ENCODE assay signal across 24 cellular contexts in genomic region chr7:127591591-127591990, GRCh38. TPM values are rescaled to one million over a fixed set of nuclear protein-coding genes. Genes with fewer than 3 reads are reported as not detected.
A peak's percentile ranks its signal among the peaks of the same experiment; 100 is the strongest.
DNase-seq lines count a peak whose midpoint lies in the region; ATAC-seq, FAIRE-seq and TF ChIP-seq lines count a peak whose summit lies in the region.
"Had no signal": no experiment of that assay in that cellular context is flagged by ENCODE, and none has a peak within 500 bp of the region (broad histone marks: within the 10 kb centered on the region; RNA-seq: fewer than 3 reads in every experiment).

No MANE protein-coding gene starts in this region.

- TF ChIP-seq CTCF in type B pancreatic cell (conservative IDR thresholded peaks at IDR 0.05) = no peak

- CTCF ChIA-PET in CD8-positive, alpha-beta memory T cell (lab: Charles Lee) = no interaction called here

- peaks cover 0 to 38% (median 3%) of the 10 kb centered on the region in 3 donors for H3K36me3 Mint-ChIP-seq in CD8-positive, alpha-beta memory T cell
- H3K36me3 Mint-ChIP-seq in activated T-helper 1 cell treated with anti-CD3 and anti-CD28 coated beads, Interleukin-12 subunit alpha, Interleukin-12 subunit beta, Interleukin-2, Interleukin-4 antibody, amounts not matched to agents 30 ng/mL and 10 ng/mL and 1 ng/mL, durations not matched to agents 14 hours and 24 hours and 36 hours (ENCODE audit: low read depth) = peaks cover 15% of the 10 kb centered on the region
- peaks cover 10% of the 10 kb centered on the region for H3K36me3 Mint-ChIP-seq in type B pancreatic cell

- H3K27me3 ChIP-seq in CD8-positive, alpha-beta memory T cell (ENCODE audit: insufficient read depth, low read length, poor library complexity, severe bottlenecking) = no peaks in the 10 kb centered on the region
- H3K27me3 ChIP-seq: BLaER1 had no signal

- H3K27ac ChIP-seq in CD8-positive, alpha-beta memory T cell (ENCODE audit: low read depth, low read length) = no peak overlapping the region
- H3K27ac ChIP-seq: BLaER1, SJSA1 had no signal

- ATAC-seq in GM18873 (IDR thresholded peaks at IDR 0.05; ENCODE audit: low FRiP score, unreplicated experiment) = no peak
- ATAC-seq: CD8-positive, alpha-beta T cell; Right ventricle myocardium inferior had no signal

- peaks cover 13% of the 10 kb centered on the region for H3K36me3 ChIP-seq in CD8-positive, alpha-beta memory T cell (ENCODE audit: insufficient read depth, low read length)

- FAIRE-seq in RCC 7860 (lab: Jason Lieb, UNC) = no peak
- FAIRE-seq: H54 had no signal

- POLR2A ChIA-PET in CD8-positive, alpha-beta memory T cell (lab: Charles Lee) = no interaction called here

- H3K4me3 ChIP-seq in CD8-positive, alpha-beta memory T cell (ENCODE audit: low read length) = no peak overlapping the region
- H3K4me3 ChIP-seq: BLaER1, SJSA1 had no signal

- no peaks in the 10 kb centered on the region for H3K9me3 ChIP-seq in CD8-positive, alpha-beta memory T cell (ENCODE audit: low read length)
- H3K9me3 ChIP-seq: BLaER1, SJSA1 had no signal

- H3K4me1 ChIP-seq in CD8-positive, alpha-beta memory T cell (ENCODE audit: insufficient read depth, low read length) = peaks cover 17% of the 10 kb centered on the region

- no peaks in the 10 kb centered on the region for H3K9me3 Mint-ChIP-seq in CD8-positive, alpha-beta memory T cell
- H3K9me3 Mint-ChIP-seq in activated T-helper 1 cell treated with anti-CD3 and anti-CD28 coated beads, Interleukin-12 subunit alpha, Interleukin-12 subunit beta, Interleukin-2, Interleukin-4 antibody, amounts not matched to agents 30 ng/mL and 10 ng/mL and 1 ng/mL, durations not matched to agents 14 hours and 24 hours and 36 hours = no peaks in the 10 kb centered on the region
- H3K9me3 Mint-ChIP-seq in type B pancreatic cell = no peaks in the 10 kb centered on the region
- H3K9me3 Mint-ChIP-seq: CD8-positive, alpha-beta T cell; HFFc6 had no signal

- H3K4me3 Mint-ChIP-seq in CD8-positive, alpha-beta memory T cell = peak overlapping the region in 2 of 7 donors; percentile 24 to 76
- H3K4me3 Mint-ChIP-seq in activated T-helper 1 cell treated with anti-CD3 and anti-CD28 coated beads, Interleukin-12 subunit alpha, Interleukin-12 subunit beta, Interleukin-2, Interleukin-4 antibody, amounts not matched to agents 30 ng/mL and 10 ng/mL and 1 ng/mL, durations not matched to agents 14 hours and 24 hours and 36 hours = peak overlapping the region; percentile 29
- H3K4me3 Mint-ChIP-seq in type B pancreatic cell = peak overlapping the region; percentile 31
- H3K4me3 Mint-ChIP-seq: CD8-positive, alpha-beta T cell; HFFc6 had no signal

- peak overlapping the region in 5 of 8 donors; percentile 23 to 71 (median 58) for H3K27ac Mint-ChIP-seq in CD8-positive, alpha-beta memory T cell
- peak overlapping the region; percentile 44 for H3K27ac Mint-ChIP-seq in activated T-helper 1 cell treated with anti-CD3 and anti-CD28 coated beads, Interleukin-12 subunit alpha, Interleukin-12 subunit beta, Interleukin-2, Interleukin-4 antibody, amounts not matched to agents 30 ng/mL and 10 ng/mL and 1 ng/mL, durations not matched to agents 14 hours and 24 hours and 36 hours
- no peak overlapping the region for H3K27ac Mint-ChIP-seq in type B pancreatic cell
- H3K27ac Mint-ChIP-seq: CD8-positive, alpha-beta T cell; HFFc6 had no signal

- peaks cover 16 to 32% (median 27%) of the 10 kb centered on the region in 3 donors for H3K4me1 Mint-ChIP-seq in CD8-positive, alpha-beta memory T cell
- peaks cover 31% of the 10 kb centered on the region for H3K4me1 Mint-ChIP-seq in activated T-helper 1 cell treated with anti-CD3 and anti-CD28 coated beads, Interleukin-12 subunit alpha, Interleukin-12 subunit beta, Interleukin-2, Interleukin-4 antibody, amounts not matched to agents 30 ng/mL and 10 ng/mL and 1 ng/mL, durations not matched to agents 14 hours and 24 hours and 36 hours (ENCODE audit: low read depth)
- H3K4me1 Mint-ChIP-seq in type B pancreatic cell (ENCODE audit: unreplicated experiment) = peaks cover 9% of the 10 kb centered on the region

- peaks cover 0 to 1% of the 10 kb centered on the region in 2 donors for H3K27me3 Mint-ChIP-seq in CD8-positive, alpha-beta memory T cell
- peaks cover 3% of the 10 kb centered on the region for H3K27me3 Mint-ChIP-seq in activated T-helper 1 cell treated with anti-CD3 and anti-CD28 coated beads, Interleukin-12 subunit alpha, Interleukin-12 subunit beta, Interleukin-2, Interleukin-4 antibody, amounts not matched to agents 30 ng/mL and 10 ng/mL and 1 ng/mL, durations not matched to agents 14 hours and 24 hours and 36 hours (ENCODE audit: insufficient read depth)
- H3K27me3 Mint-ChIP-seq in type B pancreatic cell = peaks cover 2% of the 10 kb centered on the region

- DNase-seq in CD8-positive, alpha-beta memory T cell = no peak
- DNase-seq in activated T-helper 1 cell treated with anti-CD3 and anti-CD28 coated beads, Interleukin-12 subunit alpha, Interleukin-12 subunit beta, Interleukin-2, Interleukin-4 antibody, amounts not matched to agents 30 ng/mL and 10 ng/mL and 1 ng/mL, durations not matched to agents 14 hours and 24 hours and 36 hours (ENCODE audit: low spot score) = no peak
- DNase-seq in epidermal melanocyte (ENCODE audit: insufficient read length, low spot score) = peak; percentile 1
- DNase-seq in type B pancreatic cell (ENCODE audit: extremely low spot score, unreplicated experiment) = no peak
- DNase-seq in RCC 7860 (ENCODE audit: low spot score) = no peak
- DNase-seq in cerebellar cortex (ENCODE audit: low spot score) = no peak
- DNase-seq: ACHN; CD8-positive, alpha-beta T cell; EL; GF-D8; HFFc6; KBM-7; MM.1S; NCI-H1048; NCI-H1417 treated with DMSO at 0.1 percent for 48 hours; NCI-H187; NCI-H446; NCI-H526 treated with DMSO at 0.1 percent for 48 hours; OCI-M1 had no signal

- intact Hi-C loops in activated T-helper 1 cell treated with anti-CD3 and anti-CD28 coated beads, Interleukin-12 subunit alpha, Interleukin-12 subunit beta, Interleukin-2, Interleukin-4 antibody, amounts not matched to agents 30 ng/mL and 10 ng/mL and 1 ng/mL, durations not matched to agents 14 hours and 24 hours and 36 hours (cut with micrococcal nuclease) = no loop called here

RNA-seq across cellular contexts. Expression of gene FSCN3, which starts 1.9 kb away (rescaled TPM):
- 1 to 10 TPM; 1.0 to 1.1 TPM for total RNA-seq in CD8-positive, alpha-beta memory T cell
- 1.0 TPM for polyA plus RNA-seq in CD8-positive, alpha-beta memory T cell
- 0.93 and 1.4 TPM in 2 replicates for total RNA-seq in activated T-helper 1 cell treated with anti-CD3 and anti-CD28 coated beads, Interleukin-12 subunit alpha, Interleukin-12 subunit beta, Interleukin-2, Interleukin-4 antibody, amounts not matched to agents 30 ng/mL and 10 ng/mL and 1 ng/mL, durations not matched to agents 14 hours and 24 hours and 36 hours
- total RNA-seq in type B pancreatic cell (ENCODE audit: low replicate concordance) = 1.4 and 1.6 TPM in 2 replicates

RNA-seq across cellular contexts. Expression of gene ARF5, which starts 3.4 kb away (rescaled TPM):
- 100 to 1,000 TPM; 125 to 134 TPM for total RNA-seq in CD8-positive, alpha-beta memory T cell
- polyA plus RNA-seq in CD8-positive, alpha-beta memory T cell = 180 TPM
- total RNA-seq in activated T-helper 1 cell treated with anti-CD3 and anti-CD28 coated beads, Interleukin-12 subunit alpha, Interleukin-12 subunit beta, Interleukin-2, Interleukin-4 antibody, amounts not matched to agents 30 ng/mL and 10 ng/mL and 1 ng/mL, durations not matched to agents 14 hours and 24 hours and 36 hours = 122 and 128 TPM in 2 replicates
- total RNA-seq in type B pancreatic cell (ENCODE audit: low replicate concordance) = 189 and 190 TPM in 2 replicates

RNA-seq across cellular contexts. Expression of gene GCC1, which starts 6.2 kb away (rescaled TPM):
- 10 to 100 TPM; 20.1 to 20.2 TPM for total RNA-seq in CD8-positive, alpha-beta memory T cell
- polyA plus RNA-seq in CD8-positive, alpha-beta memory T cell = 21.0 TPM
- total RNA-seq in activated T-helper 1 cell treated with anti-CD3 and anti-CD28 coated beads, Interleukin-12 subunit alpha, Interleukin-12 subunit beta, Interleukin-2, Interleukin-4 antibody, amounts not matched to agents 30 ng/mL and 10 ng/mL and 1 ng/mL, durations not matched to agents 14 hours and 24 hours and 36 hours = 16.8 and 17.4 TPM in 2 replicates
- 15.6 and 21.4 TPM in 2 replicates for total RNA-seq in type B pancreatic cell (ENCODE audit: low replicate concordance)

RNA-seq across cellular contexts. Expression of gene PAX4, which starts 26.4 kb away (rescaled TPM):
- total RNA-seq in CD8-positive, alpha-beta memory T cell = not detected
- polyA plus RNA-seq in CD8-positive, alpha-beta memory T cell = not detected
- total RNA-seq in activated T-helper 1 cell treated with anti-CD3 and anti-CD28 coated beads, Interleukin-12 subunit alpha, Interleukin-12 subunit beta, Interleukin-2, Interleukin-4 antibody, amounts not matched to agents 30 ng/mL and 10 ng/mL and 1 ng/mL, durations not matched to agents 14 hours and 24 hours and 36 hours = not detected in 2 replicates
- total RNA-seq in type B pancreatic cell (ENCODE audit: low replicate concordance) = 3.4 and 14.9 TPM in 2 replicates
- total RNA-seq: CD8-positive, alpha-beta T cell; HFFc6; Right ventricle myocardium inferior; SJSA1 had no signal
